ENCODE assay signal across 9 cellular contexts in genomic region chr6:19135706-19136105, GRCh38.
"Had no signal": no experiment of that assay in that cellular context is flagged by ENCODE, and none has a peak within 500 bp of the region (broad histone marks: within the 10 kb centered on the region; RNA-seq: fewer than 3 reads in every experiment).

No MANE protein-coding gene starts in this region.

- ATAC-seq: HCT116, HepG2 had no signal

- H3K36me3 ChIP-seq: HAP-1 had no signal

- H3K4me1 ChIP-seq: HAP-1 had no signal

- DNase-seq: GM23248, GOT3, H7, HFFc6, KBM-7 had no signal

- H3K4me3 ChIP-seq: GM23248, HAP-1 had no signal

- H3K27ac ChIP-seq: GM23248, HL-60 had no signal

- H3K9me3 ChIP-seq: HAP-1 had no signal
